Comparison of ENCODE assay signal across 24 cellular contexts in genomic region chr6:14996892-14997291, GRCh38.
DNase-seq lines count a peak whose midpoint lies in the region; ATAC-seq and TF ChIP-seq lines count a peak whose summit lies in the region.
"Had no signal": no experiment of that assay in that cellular context is flagged by ENCODE, and none has a peak within 500 bp of the region (broad histone marks: within the 10 kb centered on the region; RNA-seq: fewer than 3 reads in every experiment).

No MANE protein-coding gene starts in this region.

- CTCF ChIA-PET in Calu3 (lab: Charles Lee): no interaction called here
- CTCF ChIA-PET in WTC11 (lab: Charles Lee): no interaction called here

- H3K27me3 ChIP-seq in osteoblast (ENCODE audit: insufficient read depth, low read length) (peaks cover 4% of the 10 kb centered on the region), right atrium auricular region (no peaks in the 10 kb centered on the region)
- H3K27me3 ChIP-seq: Peyer's patch, SJCRH30 had no signal

- DNase-seq in Calu3 (peak; percentile 4), NCI-H2029 treated with DMSO at 0.1 percent for 48 hours (lab: John Stamatoyannopoulos, UW) (peak; percentile 38), WTC11 (ENCODE audit: low spot score) (no peak), kidney tubule cell (ENCODE audit: low spot score) (peak; percentile 6), osteoblast (ENCODE audit: insufficient read length, low spot score, missing footprints) (no peak), right atrium auricular region (ENCODE audit: low spot score) (no peak), glutamatergic neuron (no peak)
- DNase-seq: AML-193; C1 segment of cervical spinal cord; CD8-positive, alpha-beta T cell; DMS153; GM23248; IMR-90; Karpas-422; NCI-H1417 treated with DMSO at 0.1 percent for 48 hours; NCI-H187 treated with DMSO at 0.1 percent for 48 hours; NCI-H226; NCI-H510A treated with DMSO at 0.1 percent for 48 hours; NCI-H774; NK-92 treated with Interleukin-12 subunit alpha and Interleukin-12 subunit beta, amount 100 ng/mL, for 24 hours; Peyer's patch; SJCRH30 had no signal

- no peak overlapping the region for H3K27ac Mint-ChIP-seq in Calu3 (ENCODE audit: unreplicated experiment)
- H3K27ac Mint-ChIP-seq in WTC11: no peak overlapping the region
- no peak overlapping the region for H3K27ac Mint-ChIP-seq in glutamatergic neuron (ENCODE audit: unreplicated experiment)
- H3K27ac Mint-ChIP-seq: CD8-positive, alpha-beta T cell had no signal

- no TSS peak for BruUV-seq in Calu3 (replicated peaks; lab: Mats Ljungman, UMichigan)

- H3K9me3 Mint-ChIP-seq in Calu3 (ENCODE audit: low read depth, unreplicated experiment) (no peaks in the 10 kb centered on the region), WTC11 (no peaks in the 10 kb centered on the region), glutamatergic neuron (ENCODE audit: unreplicated experiment) (peaks cover 1% of the 10 kb centered on the region)
- H3K9me3 Mint-ChIP-seq: CD8-positive, alpha-beta T cell had no signal

- POLR2A ChIA-PET in WTC11 (lab: Charles Lee): interaction anchor here (0.6 kb wide), 1 partner anchor 64 kb away, joined by 3 read pairs; no protein-coding TSS in a partner anchor

- no peaks in the 10 kb centered on the region for H3K79me2 ChIP-seq in osteoblast (ENCODE audit: insufficient read depth, low read length)

- no peaks in the 10 kb centered on the region for H4K20me1 ChIP-seq in osteoblast (ENCODE audit: insufficient read depth, low read length)

- H3K36me3 ChIP-seq in osteoblast (ENCODE audit: insufficient read depth, low read length): no peaks in the 10 kb centered on the region
- H3K36me3 ChIP-seq in right atrium auricular region: no peaks in the 10 kb centered on the region
- H3K36me3 ChIP-seq: HAP-1, Peyer's patch, SJCRH30 had no signal

- H3K4me3 ChIP-seq in osteoblast (ENCODE audit: insufficient read depth, low read length) (no peak overlapping the region), right atrium auricular region (no peak overlapping the region)
- H3K4me3 ChIP-seq: GM23248, HAP-1, Peyer's patch, SJCRH30 had no signal

- intact Hi-C loops in Calu3 (cut with micrococcal nuclease; ENCODE audit: unreplicated experiment): no loop called here

- H3K27ac ChIP-seq in osteoblast (ENCODE audit: low read depth, low read length) (no peak overlapping the region), right atrium auricular region (no peak overlapping the region)
- H3K27ac ChIP-seq: GM23248, Peyer's patch, SJCRH30 had no signal

- H3K9me3 ChIP-seq in osteoblast (ENCODE audit: low read depth, low read length) (no peaks in the 10 kb centered on the region), right atrium auricular region (no peaks in the 10 kb centered on the region)
- H3K9me3 ChIP-seq: HAP-1, Peyer's patch, SJCRH30 had no signal

- ATAC-seq in WTC11 (no peak; the same call in 1 of the 2 replicates), HG02798 (IDR thresholded peaks at IDR 0.05; ENCODE audit: poor library complexity, unreplicated experiment) (no peak)
- ATAC-seq: CD8-positive, alpha-beta T cell had no signal

- no peaks in the 10 kb centered on the region for H3K36me3 Mint-ChIP-seq in Calu3 (ENCODE audit: insufficient read depth, unreplicated experiment)
- H3K36me3 Mint-ChIP-seq in WTC11: peaks cover 4% of the 10 kb centered on the region; the same call in 1 of the 2 replicates
- H3K36me3 Mint-ChIP-seq in glutamatergic neuron (ENCODE audit: unreplicated experiment): no peaks in the 10 kb centered on the region
- H3K36me3 Mint-ChIP-seq: CD8-positive, alpha-beta T cell had no signal

- H3K4me3 Mint-ChIP-seq in Calu3 (ENCODE audit: low read depth, unreplicated experiment) (no peak overlapping the region), WTC11 (no peak overlapping the region), glutamatergic neuron (ENCODE audit: unreplicated experiment) (no peak overlapping the region)
- H3K4me3 Mint-ChIP-seq: CD8-positive, alpha-beta T cell had no signal

- no peaks in the 10 kb centered on the region for H3K4me1 ChIP-seq in osteoblast (ENCODE audit: insufficient read depth, low read length)
- H3K4me1 ChIP-seq in right atrium auricular region: no peaks in the 10 kb centered on the region
- H3K4me1 ChIP-seq: Peyer's patch, SJCRH30 had no signal

- no peak overlapping the region for H3K4me2 ChIP-seq in osteoblast (ENCODE audit: insufficient read depth, low read length)

- H2AFZ ChIP-seq in osteoblast (ENCODE audit: low read length): no peak overlapping the region
- H2AFZ ChIP-seq: GM23248 had no signal

- H3K4me1 Mint-ChIP-seq in Calu3 (ENCODE audit: low read depth, unreplicated experiment) (no peaks in the 10 kb centered on the region), WTC11 (peaks cover 7% of the 10 kb centered on the region), glutamatergic neuron (ENCODE audit: low read depth, unreplicated experiment) (no peaks in the 10 kb centered on the region)

- H3K27me3 Mint-ChIP-seq in Calu3 (ENCODE audit: unreplicated experiment) (no peaks in the 10 kb centered on the region), WTC11 (ENCODE audit: low read depth) (no peaks in the 10 kb centered on the region), glutamatergic neuron (ENCODE audit: unreplicated experiment) (no peaks in the 10 kb centered on the region)

- no peak for TF ChIP-seq CTCF in Calu3 (IDR thresholded peaks at IDR 0.05; ENCODE audit: unreplicated experiment)
- TF ChIP-seq CTCF in WTC11 (IDR thresholded peaks at IDR 0.05): no peak
- no peak for TF ChIP-seq CTCF in osteoblast (IDR thresholded peaks at IDR 0.05; ENCODE audit: extremely low read depth, low read depth, low read length)
- no peak for TF ChIP-seq CTCF in right atrium auricular region (IDR thresholded peaks at IDR 0.05)
- no peak for TF ChIP-seq CTCF in glutamatergic neuron (IDR thresholded peaks at IDR 0.05; ENCODE audit: partially characterized antibody, unreplicated experiment)

TF ChIP-seq in WTC11, 78 proteins besides CTCF, POLR2A, EP300 and RAD21:
- TF ChIP-seq USF1 (CRISPR knock-in tag; IDR thresholded peaks at IDR 0.05): 0 out of 2 replicates have a peak, but pooled peaks have one; percentile 14
- peak; percentile 79 for TF ChIP-seq USF2 (CRISPR knock-in tag; IDR thresholded peaks at IDR 0.05)
- TF ChIP-seq ZNF121 (CRISPR knock-in tag; IDR thresholded peaks at IDR 0.05): no peak

Comparison
In these comparisons a context has a peak if more than half of its experiments do, and no peak if none do; other contexts are left out.
1. DNase-seq: peak in Calu3 (single experiment), NCI-H2029 treated with DMSO at 0.1 percent for 48 hours (single experiment) and kidney tubule cell (single experiment); none in WTC11 (single experiment), osteoblast (single experiment), right atrium auricular region (single experiment) and glutamatergic neuron (single experiment).